ENCODE assay signal across 22 cellular contexts in the genomic region with DNA sequence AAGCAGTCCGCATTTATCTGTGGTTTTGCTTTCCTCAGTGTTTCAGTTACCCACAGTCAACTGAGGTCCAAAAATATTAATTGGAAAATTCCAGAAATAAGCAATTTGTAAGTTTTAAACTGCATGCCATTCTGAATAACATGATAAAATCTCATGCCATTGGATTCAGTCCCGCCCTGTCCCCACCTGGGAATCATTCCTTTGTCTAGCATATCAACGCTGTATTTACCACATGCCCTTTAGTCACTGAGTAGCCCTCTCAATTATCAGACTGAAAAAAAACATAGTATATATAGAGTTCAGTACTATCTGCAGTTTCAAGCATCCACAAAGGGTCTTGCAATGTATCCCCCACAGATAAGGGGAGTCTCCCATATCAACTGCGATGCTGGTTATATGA. TPM values are rescaled to one million over a fixed set of nuclear protein-coding genes. Genes with fewer than 3 reads are reported as not detected.
DNase-seq lines count a peak whose midpoint lies in the region; ATAC-seq and TF ChIP-seq lines count a peak whose summit lies in the region.
"Had no signal": no experiment of that assay in that cellular context is flagged by ENCODE, and none has a peak within 500 bp of the region (broad histone marks: within the 10 kb centered on the region; RNA-seq: fewer than 3 reads in every experiment).

No MANE protein-coding gene starts in this region.

- H3K36me3 Mint-ChIP-seq in CD8-positive, alpha-beta memory T cell: peaks cover 3 to 41% (median 9%) of the 10 kb centered on the region in 3 donors
- 0 out of 2 replicates have a peak, but pooled peaks cover 11% of the 10 kb centered on the region for H3K36me3 Mint-ChIP-seq in WTC11

- POLR2A ChIA-PET in CD8-positive, alpha-beta memory T cell (lab: Charles Lee): interaction anchor here (1.3 to 2.1 kb wide), 3 partner anchors 15 to 78 kb away, joined by 3 to 10 read pairs (median 3); partner anchors contain the start of gene RANBP9
- POLR2A ChIA-PET in WTC11 (lab: Charles Lee): no interaction called here

- H3K14ac ChIP-seq in mesenchymal stem cell (ENCODE audit: low read length in 2 of 2): no peak overlapping the region

- peaks cover 13% of the 10 kb centered on the region for H3K79me1 ChIP-seq in mesenchymal stem cell (replicated peaks; ENCODE audit: low read length, poor library complexity, severe bottlenecking)

- H2BK15ac ChIP-seq in mesenchymal stem cell (ENCODE audit: low read depth, poor library complexity, severe bottlenecking): no peak overlapping the region

- no peak overlapping the region for H3K23ac ChIP-seq in mesenchymal stem cell (ENCODE audit: low read length in 2 of 2)

- H3K4me3 Mint-ChIP-seq in CD8-positive, alpha-beta memory T cell: peak overlapping the region in 3 of 7 donors; percentile 3 to 68 (median 52)
- H3K4me3 Mint-ChIP-seq in WTC11: no peak overlapping the region
- H3K4me3 Mint-ChIP-seq: nephron; stimulated activated naive B cell treated with anti-CD40 and anti-IgM and Interleukin-4, amounts not matched to agents 10 μg/mL and 1 μg/mL and 100 μg/mL, for 72 hours had no signal

- no peak overlapping the region for H4K8ac ChIP-seq in mesenchymal stem cell (ENCODE audit: low read length)

- CTCF ChIA-PET in CD8-positive, alpha-beta memory T cell (lab: Charles Lee): interaction anchor here (1.0 to 1.8 kb wide), 3 partner anchors 10 to 79 kb away, joined by 3 to 7 read pairs (median 5); partner anchors contain the start of gene NOL7
- CTCF ChIA-PET in WTC11 (lab: Charles Lee): interaction anchor here (0.6 to 1.2 kb wide), 2 partner anchors 76 to 352 kb away, joined by 3 to 4 read pairs; no protein-coding TSS in a partner anchor

- TF ChIP-seq CTCF in WTC11 (IDR thresholded peaks at IDR 0.05): no peak
- no peak for TF ChIP-seq CTCF in thyroid gland (IDR thresholded peaks at IDR 0.05)

- H2BK120ac ChIP-seq in mesenchymal stem cell (ENCODE audit: low read depth, low read length): no peak overlapping the region

- WGBS in mesenchymal stem cell: 100% methylated on average over 2 of the region's 4 CpGs
- 90 to 91% methylated on average over 4 of the region's 4 CpGs for WGBS in thyroid gland, 2 donors

- peaks cover 59 to 88% (median 69%) of the 10 kb centered on the region in 3 donors for H3K4me1 Mint-ChIP-seq in CD8-positive, alpha-beta memory T cell
- H3K4me1 Mint-ChIP-seq in WTC11: peaks cover 25% of the 10 kb centered on the region
- H3K4me1 Mint-ChIP-seq: nephron had no signal

- no peak overlapping the region for H2BK5ac ChIP-seq in mesenchymal stem cell (ENCODE audit: low read depth, low read length, poor library complexity, severe bottlenecking)

- no peak for DNase-seq in CD8-positive, alpha-beta memory T cell
- DNase-seq in WTC11 (ENCODE audit: low spot score) (no peak), mesenchymal stem cell (no peak), posterior vena cava (ENCODE audit: low spot score) (no peak), retina (no peak), thyroid gland (no peak), NAMALWA (ENCODE audit: low spot score) (no peak)
- DNase-seq: activated CD8-positive, alpha-beta memory T cell treated with anti-CD3 and anti-CD28 coated beads, Interleukin-2, amount 10 ng/mL, durations not matched to agents 7 days and 5 days; activated effector memory CD4-positive, alpha-beta T cell treated with anti-CD3 and anti-CD28 coated beads, Interleukin-2, amount 50 U/mL, for 16 hours; anterior cingulate cortex; cerebellar nuclear complex; COR-L47; esophagus squamous epithelium; mesendoderm; NCI-H1105; NCI-H2107; posterior cingulate gyrus; stimulated activated CD4-positive, alpha-beta T cell treated with anti-CD3 and anti-CD28 coated beads, Interleukin-1b, Interleukin-23, amount 100 ng/mL, for 48 hours; stimulated activated naive B cell treated with anti-CD40 and anti-IgM and Interleukin-4, amounts not matched to agents 10 μg/mL and 1 μg/mL and 100 μg/mL, for 72 hours; upper lobe of left lung had no signal

- no peak for TF ChIP-seq POLR2A in thyroid gland (IDR thresholded peaks at IDR 0.05)

- H4K20me1 ChIP-seq in BLaER1 treated with 17β-estradiol and CSF1 and Interleukin-3, amounts not matched to agents 10 nM and 100 nM: peaks cover 29 to 100% (median 88%) of the 10 kb centered on the region in 11 experiments; a peak in 18 of 22 replicates

- H3K4me1 ChIP-seq in BLaER1 treated with 17β-estradiol and CSF1 and Interleukin-3, amounts not matched to agents 10 nM and 100 nM: peaks cover 32 to 74% (median 44%) of the 10 kb centered on the region in 10 experiments
- peaks cover 48% of the 10 kb centered on the region for H3K4me1 ChIP-seq in CD8-positive, alpha-beta memory T cell (ENCODE audit: insufficient read depth, low read length)
- H3K4me1 ChIP-seq in mesenchymal stem cell (ENCODE audit: control insufficient read depth, insufficient read depth, low read depth, low read length): no peaks in the 10 kb centered on the region
- H3K4me1 ChIP-seq in thyroid gland: peaks cover 6 to 19% of the 10 kb centered on the region in 2 donors

- no peak overlapping the region for H3K4ac ChIP-seq in mesenchymal stem cell (ENCODE audit: low read depth in 1 of 2, low read length in 2 of 2)

- H3K27ac Mint-ChIP-seq in CD8-positive, alpha-beta memory T cell: peak overlapping the region in 6 of 8 donors; percentile 8 to 95 (median 59)
- H3K27ac Mint-ChIP-seq in WTC11: peak overlapping the region; percentile 73; the same call in 1 of the 2 replicates
- H3K27ac Mint-ChIP-seq: stimulated activated naive B cell treated with anti-CD40 and anti-IgM and Interleukin-4, amounts not matched to agents 10 μg/mL and 1 μg/mL and 100 μg/mL, for 72 hours had no signal

- peaks cover 0 to 6% (median 0%) of the 10 kb centered on the region in 11 experiments; a peak in 2 of 22 replicates for H3K9me3 ChIP-seq in BLaER1 treated with 17β-estradiol and CSF1 and Interleukin-3, amounts not matched to agents 10 nM and 100 nM (replicated peaks in 1 of 11)
- no peaks in the 10 kb centered on the region for H3K9me3 ChIP-seq in CD8-positive, alpha-beta memory T cell (ENCODE audit: low read length)
- H3K9me3 ChIP-seq in mesenchymal stem cell (ENCODE audit: control insufficient read depth, low read length): no peaks in the 10 kb centered on the region
- H3K9me3 ChIP-seq in thyroid gland: no peaks in the 10 kb centered on the region
- H3K9me3 ChIP-seq: esophagus squamous epithelium, upper lobe of left lung had no signal

- H3K4me3 ChIP-seq in BLaER1 treated with 17β-estradiol and CSF1 and Interleukin-3, amounts not matched to agents 10 nM and 100 nM: no peak overlapping the region
- no peak overlapping the region for H3K4me3 ChIP-seq in CD8-positive, alpha-beta memory T cell (ENCODE audit: low read length)
- no peak overlapping the region for H3K4me3 ChIP-seq in mesenchymal stem cell (ENCODE audit: insufficient read depth in 1 of 2, low read depth in 1 of 2, low read length in 2 of 2)
- H3K4me3 ChIP-seq in thyroid gland (replicated peaks in 1 of 3): no peak overlapping the region
- H3K4me3 ChIP-seq: esophagus squamous epithelium, upper lobe of left lung had no signal

- no peak overlapping the region for H2BK12ac ChIP-seq in mesenchymal stem cell (ENCODE audit: low read length in 2 of 2)

- no peak overlapping the region for H3K9ac ChIP-seq in BLaER1 treated with 17β-estradiol and CSF1 and Interleukin-3, amounts not matched to agents 10 nM and 100 nM
- peak overlapping the region; percentile 74 for H3K9ac ChIP-seq in mesenchymal stem cell (ENCODE audit: low read length)

- no peak overlapping the region for H3K18ac ChIP-seq in mesenchymal stem cell (ENCODE audit: low read depth in 1 of 2, low read length in 2 of 2)

- no peaks in the 10 kb centered on the region for H3K27me3 Mint-ChIP-seq in CD8-positive, alpha-beta memory T cell
- no peaks in the 10 kb centered on the region for H3K27me3 Mint-ChIP-seq in WTC11 (ENCODE audit: low read depth)
- H3K27me3 Mint-ChIP-seq: activated CD8-positive, alpha-beta memory T cell treated with anti-CD3 and anti-CD28 coated beads, Interleukin-2, amount 10 ng/mL, durations not matched to agents 7 days and 5 days; stimulated activated naive B cell treated with anti-CD40 and anti-IgM and Interleukin-4, amounts not matched to agents 10 μg/mL and 1 μg/mL and 100 μg/mL, for 72 hours had no signal

- H4K91ac ChIP-seq in mesenchymal stem cell (ENCODE audit: low read length): no peak overlapping the region

- H3K36me3 ChIP-seq in BLaER1 treated with 17β-estradiol and CSF1 and Interleukin-3, amounts not matched to agents 10 nM and 100 nM: peaks cover 75 to 94% (median 85%) of the 10 kb centered on the region in 11 experiments
- no peaks in the 10 kb centered on the region for H3K36me3 ChIP-seq in CD8-positive, alpha-beta memory T cell (ENCODE audit: insufficient read depth, low read length)
- H3K36me3 ChIP-seq in mesenchymal stem cell (ENCODE audit: control insufficient read depth in 1 of 2, insufficient read depth in 2 of 2, low read depth in 1 of 2, low read length in 2 of 2): peaks cover 5 to 21% of the 10 kb centered on the region in 2 experiments
- H3K36me3 ChIP-seq in thyroid gland: no peaks in the 10 kb centered on the region

- intact Hi-C loops in posterior vena cava (cut with DNase I) (no loop called here), thyroid gland (cut with DNase I) (no loop called here)

- no peaks in the 10 kb centered on the region for H3K27me3 ChIP-seq in BLaER1 treated with 17β-estradiol and CSF1 and Interleukin-3, amounts not matched to agents 10 nM and 100 nM
- H3K27me3 ChIP-seq in CD8-positive, alpha-beta memory T cell (ENCODE audit: insufficient read depth, low read length, poor library complexity, severe bottlenecking): no peaks in the 10 kb centered on the region
- H3K27me3 ChIP-seq in mesenchymal stem cell (ENCODE audit: control insufficient read depth in 1 of 2, insufficient read depth in 1 of 2, low read length in 2 of 2) (no peaks in the 10 kb centered on the region), thyroid gland (no peaks in the 10 kb centered on the region)
- H3K27me3 ChIP-seq: esophagus squamous epithelium, upper lobe of left lung had no signal

- no peaks in the 10 kb centered on the region for H3K9me3 Mint-ChIP-seq in CD8-positive, alpha-beta memory T cell
- H3K9me3 Mint-ChIP-seq in WTC11: no peaks in the 10 kb centered on the region
- H3K9me3 Mint-ChIP-seq: nephron had no signal

- no peak overlapping the region for H2AK5ac ChIP-seq in mesenchymal stem cell (ENCODE audit: low read length, severe bottlenecking)

- no peak overlapping the region for H2AFZ ChIP-seq in mesenchymal stem cell (ENCODE audit: low read depth, low read length)

- ATAC-seq in WTC11: no peak
- ATAC-seq: stimulated activated naive B cell treated with anti-CD40 and anti-IgM and Interleukin-4, amounts not matched to agents 10 μg/mL and 1 μg/mL and 100 μg/mL, for 72 hours had no signal

- H3K27ac ChIP-seq in BLaER1 treated with 17β-estradiol and CSF1 and Interleukin-3, amounts not matched to agents 10 nM and 100 nM: 0 out of 22 replicates have a peak overlapping the region, but pooled peaks of 1 of the 11 experiments have one; percentile 7
- no peak overlapping the region for H3K27ac ChIP-seq in CD8-positive, alpha-beta memory T cell (ENCODE audit: low read depth, low read length)
- H3K27ac ChIP-seq in mesenchymal stem cell (ENCODE audit: low read length, poor library complexity, severe bottlenecking) (no peak overlapping the region), thyroid gland (no peak overlapping the region)
- H3K27ac ChIP-seq: esophagus squamous epithelium had no signal

- peak overlapping the region in 9 of 11 experiments; percentile 18 to 63 (median 46); a peak in 14 of 22 replicates for H3K4me2 ChIP-seq in BLaER1 treated with 17β-estradiol and CSF1 and Interleukin-3, amounts not matched to agents 10 nM and 100 nM
- no peak overlapping the region for H3K4me2 ChIP-seq in mesenchymal stem cell (ENCODE audit: low read length, poor library complexity, severe bottlenecking)

RNA-seq across cellular contexts. Expression of gene RANBP9, which starts 17.1 kb away (rescaled TPM):
- 10 to 100 TPM; 45.4 to 47.0 TPM for total RNA-seq in CD8-positive, alpha-beta memory T cell
- 6.2 TPM for polyA plus RNA-seq in CD8-positive, alpha-beta memory T cell
- total RNA-seq in WTC11 (2021) (31.5 to 33.4 TPM (median 33.4 TPM) in 3 replicates), posterior vena cava (10 to 100 TPM; 33.9 to 36.9 TPM), thyroid gland (10 to 100 TPM; 26.8 to 42.6 (median 32.4) TPM)
- 26.2 TPM for polyA plus RNA-seq in mesenchymal stem cell (2013, experiment 1 of 2)
- 27.2 TPM for polyA plus RNA-seq in mesenchymal stem cell (2013, experiment 2 of 2)
